Comparison of ENCODE assay signal across 1 cellular context in the genomic region with DNA sequence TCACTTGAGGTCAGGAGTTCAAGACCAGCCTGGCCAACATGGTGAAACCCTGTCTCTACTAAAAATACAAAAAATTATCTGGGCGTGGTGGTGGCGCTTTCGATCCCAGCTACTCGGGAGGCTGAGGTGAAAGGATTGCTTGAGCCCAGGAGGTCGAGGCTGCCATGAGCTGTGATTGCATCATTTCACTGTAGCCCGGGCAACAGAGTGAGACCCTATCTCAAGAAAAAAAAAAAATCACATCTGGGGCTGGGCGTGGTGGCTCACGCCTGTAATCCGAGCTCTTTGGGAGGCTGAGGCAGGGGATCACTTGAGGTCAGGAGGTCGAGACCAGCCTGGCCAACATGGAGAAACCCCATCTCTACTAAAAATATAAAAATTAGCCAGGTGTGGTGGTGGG.
TF ChIP-seq lines count a peak whose summit lies in the region.
"Not testable (repeated sequence)": the region's sequence is repeated elsewhere in the genome, so short reads cannot be mapped to it uniquely, and the experiment has no call there.

No MANE protein-coding gene starts in this region.

TF ChIP-seq in HepG2, 621 proteins besides CTCF, POLR2A, EP300 and RAD21:
- peak; percentile 34; the same call in 1 of the 2 replicates for TF ChIP-seq ATF7 (IDR thresholded peaks at IDR 0.05)
- TF ChIP-seq ATF7 (CRISPR knock-in tag; IDR thresholded peaks at IDR 0.05), result not testable (repeated sequence)
TF ChIP-seq in HepG2: peak in this region for 1; not testable (repeated sequence) for 620.
